In the genomic region with DNA sequence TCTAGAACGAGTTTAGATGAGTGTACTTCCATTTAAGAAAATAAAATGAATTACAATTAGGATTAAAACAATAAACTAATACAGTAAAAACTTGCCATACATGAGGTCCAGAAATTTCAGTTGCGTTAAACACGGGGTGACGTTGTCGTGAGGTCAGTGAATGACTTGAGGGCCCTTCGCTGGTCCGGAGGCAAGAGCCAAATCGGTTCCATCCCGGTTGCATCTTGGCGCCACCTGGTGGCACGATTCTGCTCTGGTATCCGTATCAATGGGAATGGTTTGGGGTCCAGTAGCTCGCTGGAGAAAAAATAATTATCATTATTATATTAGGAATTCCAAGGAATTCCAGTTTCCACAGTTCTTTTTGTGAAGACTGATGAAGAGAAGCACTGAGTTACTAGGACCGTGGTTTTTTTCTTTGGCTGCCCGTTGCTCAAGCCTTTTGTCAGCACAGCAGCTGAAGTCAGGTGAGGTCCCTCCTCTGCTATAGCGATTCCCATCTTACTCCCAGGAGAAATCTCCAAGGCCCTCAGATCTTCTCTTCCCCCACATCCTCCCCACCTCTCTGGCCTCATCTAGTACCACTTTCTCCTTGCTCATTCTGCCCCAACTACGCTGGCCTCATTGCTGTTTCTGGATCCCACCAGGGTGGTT, we compare ENCODE assay signal across 8 cellular contexts.
A peak's percentile ranks its signal among the peaks of the same experiment; 100 is the strongest.
DNase-seq lines count a peak whose midpoint lies in the region; TF ChIP-seq lines count a peak whose summit lies in the region.

No MANE protein-coding gene starts in this region.

- no peaks in the 10 kb centered on the region for H3K36me3 Mint-ChIP-seq in activated T-cell treated with anti-CD3 and anti-CD28 coated beads, Interleukin-2, amount 50 U/mL, for 24 hours (ENCODE audit: low read depth)

- H3K9me3 ChIP-seq in thyroid gland: no peaks in the 10 kb centered on the region

- DNase-seq in DMS 273 (lab: John Stamatoyannopoulos, UW; ENCODE audit: unreplicated experiment): peak; percentile 92
- no peak for DNase-seq in DMS 273 treated with DMSO at 0.1 percent for 48 hours (lab: John Stamatoyannopoulos, UW)
- peak; percentile 29 for DNase-seq in HS-5 (ENCODE audit: low read depth)
- DNase-seq in OCI-M1 (lab: John Stamatoyannopoulos, UW): peak; percentile 88
- peak; percentile 78 for DNase-seq in activated T-cell treated with anti-CD3 and anti-CD28 coated beads, Interleukin-2, amount 50 U/mL, for 24 hours
- peak; percentile 60 for DNase-seq in fibroblast of mammary gland (ENCODE audit: low read depth)
- DNase-seq in nucleus accumbens (lab: John Stamatoyannopoulos, UW): peak in 38 of 56 donors; percentile 2 to 80 (median 33)
- DNase-seq in thyroid gland: peak; percentile 87 to 90

- no peak overlapping the region for H3K27ac Mint-ChIP-seq in activated T-cell treated with anti-CD3 and anti-CD28 coated beads, Interleukin-2, amount 50 U/mL, for 24 hours

- no peaks in the 10 kb centered on the region for H3K4me1 Mint-ChIP-seq in activated T-cell treated with anti-CD3 and anti-CD28 coated beads, Interleukin-2, amount 50 U/mL, for 24 hours (ENCODE audit: low read depth)

- TF ChIP-seq CTCF in fibroblast of mammary gland (conservative IDR thresholded peaks at IDR 0.05; ENCODE audit: control insufficient read depth, insufficient read depth, low read depth, low read length) (peak; percentile 80), thyroid gland (IDR thresholded peaks at IDR 0.05) (peak; percentile 32 to 81 (median 62))

- H3K27me3 Mint-ChIP-seq in activated T-cell treated with anti-CD3 and anti-CD28 coated beads, Interleukin-2, amount 50 U/mL, for 24 hours: peaks cover 6% of the 10 kb centered on the region

- intact Hi-C loops in thyroid gland (cut with DNase I): loop anchor here (10.0 kb wide), 1 partner anchor 761 kb away; no protein-coding TSS in a partner anchor

- H3K4me3 Mint-ChIP-seq in activated T-cell treated with anti-CD3 and anti-CD28 coated beads, Interleukin-2, amount 50 U/mL, for 24 hours: no peak overlapping the region

- 21 to 22% methylated on average over 17 of the region's 17 CpGs for WGBS in thyroid gland, 2 donors

- H3K9me3 Mint-ChIP-seq in activated T-cell treated with anti-CD3 and anti-CD28 coated beads, Interleukin-2, amount 50 U/mL, for 24 hours: peaks cover 11% of the 10 kb centered on the region

- H3K4me3 ChIP-seq in fibroblast of mammary gland (ENCODE audit: control insufficient read depth, low read depth, low read length) (no peak overlapping the region), thyroid gland (replicated peaks in 1 of 3) (no peak overlapping the region)

- H3K36me3 ChIP-seq in thyroid gland: no peaks in the 10 kb centered on the region

- H3K27ac ChIP-seq in thyroid gland: no peak overlapping the region

- H3K27me3 ChIP-seq in thyroid gland: no peaks in the 10 kb centered on the region

- no peaks in the 10 kb centered on the region for H3K4me1 ChIP-seq in thyroid gland

- no peak for TF ChIP-seq POLR2A in thyroid gland (IDR thresholded peaks at IDR 0.05)
